ENCODE assay signal across 2 cellular contexts in the genomic region with DNA sequence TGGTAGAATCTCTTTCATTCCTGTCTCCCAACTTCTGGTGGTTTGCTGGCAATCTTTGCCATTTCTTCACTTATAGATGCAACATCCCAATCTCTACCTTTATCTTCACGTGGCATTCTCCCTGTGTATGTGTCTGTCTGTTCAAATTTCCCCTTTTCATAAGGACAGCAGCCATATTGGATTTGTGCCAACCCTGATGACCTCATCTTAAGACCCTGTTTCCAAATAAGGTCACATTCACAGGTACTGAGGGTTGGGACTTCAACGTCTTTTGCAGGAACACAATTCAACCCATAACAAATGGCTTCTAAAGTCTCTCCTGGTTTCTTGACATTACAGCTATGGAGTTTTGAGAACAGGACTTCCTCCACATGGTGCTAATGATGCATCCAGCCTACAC.
A peak's percentile ranks its signal among the peaks of the same experiment; 100 is the strongest.
TF ChIP-seq lines count a peak whose summit lies in the region.

No MANE protein-coding gene starts in this region.

TF ChIP-seq in HepG2, 621 proteins besides CTCF, POLR2A, EP300 and RAD21 (continued from another document):
- TF ChIP-seq, protein P1, sequence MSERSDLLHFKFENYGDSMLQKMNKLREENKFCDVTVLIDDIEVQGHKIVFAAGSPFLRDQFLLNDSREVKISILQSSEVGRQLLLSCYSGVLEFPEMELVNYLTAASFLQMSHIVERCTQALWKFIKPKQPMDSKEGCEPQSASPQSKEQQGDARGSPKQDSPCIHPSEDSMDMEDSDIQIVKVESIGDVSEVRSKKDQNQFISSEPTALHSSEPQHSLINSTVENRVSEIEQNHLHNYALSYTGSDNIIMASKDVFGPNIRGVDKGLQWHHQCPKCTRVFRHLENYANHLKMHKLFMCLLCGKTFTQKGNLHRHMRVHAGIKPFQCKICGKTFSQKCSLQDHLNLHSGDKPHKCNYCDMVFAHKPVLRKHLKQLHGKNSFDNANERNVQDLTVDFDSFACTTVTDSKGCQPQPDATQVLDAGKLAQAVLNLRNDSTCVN (CRISPR knock-in tag; IDR thresholded peaks at IDR 0.05; ENCODE audit: borderline replicate concordance): no peak

TF ChIP-seq in K562, 482 proteins besides CTCF, POLR2A, EP300 and RAD21 (continued from another document):
- TF ChIP-seq, protein P2, sequence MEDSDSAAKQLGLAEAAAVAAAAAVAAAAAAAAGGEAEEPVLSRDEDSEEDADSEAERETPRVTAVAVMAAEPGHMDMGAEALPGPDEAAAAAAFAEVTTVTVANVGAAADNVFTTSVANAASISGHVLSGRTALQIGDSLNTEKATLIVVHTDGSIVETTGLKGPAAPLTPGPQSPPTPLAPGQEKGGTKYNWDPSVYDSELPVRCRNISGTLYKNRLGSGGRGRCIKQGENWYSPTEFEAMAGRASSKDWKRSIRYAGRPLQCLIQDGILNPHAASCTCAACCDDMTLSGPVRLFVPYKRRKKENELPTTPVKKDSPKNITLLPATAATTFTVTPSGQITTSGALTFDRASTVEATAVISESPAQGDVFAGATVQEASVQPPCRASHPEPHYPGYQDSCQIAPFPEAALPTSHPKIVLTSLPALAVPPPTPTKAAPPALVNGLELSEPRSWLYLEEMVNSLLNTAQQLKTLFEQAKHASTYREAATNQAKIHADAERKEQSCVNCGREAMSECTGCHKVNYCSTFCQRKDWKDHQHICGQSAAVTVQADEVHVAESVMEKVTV (CRISPR knock-in tag; IDR thresholded peaks at IDR 0.05): no peak
- TF ChIP-seq, protein P3, sequence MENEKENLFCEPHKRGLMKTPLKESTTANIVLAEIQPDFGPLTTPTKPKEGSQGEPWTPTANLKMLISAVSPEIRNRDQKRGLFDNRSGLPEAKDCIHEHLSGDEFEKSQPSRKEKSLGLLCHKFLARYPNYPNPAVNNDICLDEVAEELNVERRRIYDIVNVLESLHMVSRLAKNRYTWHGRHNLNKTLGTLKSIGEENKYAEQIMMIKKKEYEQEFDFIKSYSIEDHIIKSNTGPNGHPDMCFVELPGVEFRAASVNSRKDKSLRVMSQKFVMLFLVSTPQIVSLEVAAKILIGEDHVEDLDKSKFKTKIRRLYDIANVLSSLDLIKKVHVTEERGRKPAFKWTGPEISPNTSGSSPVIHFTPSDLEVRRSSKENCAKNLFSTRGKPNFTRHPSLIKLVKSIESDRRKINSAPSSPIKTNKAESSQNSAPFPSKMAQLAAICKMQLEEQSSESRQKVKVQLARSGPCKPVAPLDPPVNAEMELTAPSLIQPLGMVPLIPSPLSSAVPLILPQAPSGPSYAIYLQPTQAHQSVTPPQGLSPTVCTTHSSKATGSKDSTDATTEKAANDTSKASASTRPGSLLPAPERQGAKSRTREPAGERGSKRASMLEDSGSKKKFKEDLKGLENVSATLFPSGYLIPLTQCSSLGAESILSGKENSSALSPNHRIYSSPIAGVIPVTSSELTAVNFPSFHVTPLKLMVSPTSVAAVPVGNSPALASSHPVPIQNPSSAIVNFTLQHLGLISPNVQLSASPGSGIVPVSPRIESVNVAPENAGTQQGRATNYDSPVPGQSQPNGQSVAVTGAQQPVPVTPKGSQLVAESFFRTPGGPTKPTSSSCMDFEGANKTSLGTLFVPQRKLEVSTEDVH (IDR thresholded peaks at IDR 0.05; ENCODE audit: low read depth, partially characterized antibody): no peak
- TF ChIP-seq NCOR1 (IDR thresholded peaks at IDR 0.05) (no peak), ZNF121 (CRISPR knock-in tag; conservative IDR thresholded peaks at IDR 0.05) (no peak), RCOR1 (IDR thresholded peaks at IDR 0.05; ENCODE audit: borderline replicate concordance in 1 of 2, low read depth in 2 of 2, low read length in 2 of 2) (no peak), NFIC (IDR thresholded peaks at IDR 0.05) (0 out of 2 replicates have a peak, but pooled peaks have one; percentile 34), KLF1 (tag; IDR thresholded peaks at IDR 0.05) (no peak), ZKSCAN1 (IDR thresholded peaks at IDR 0.05; ENCODE audit: low read depth, low read length) (no peak)
